Comparison of ENCODE assay signal across 1 cellular context in the genomic region with DNA sequence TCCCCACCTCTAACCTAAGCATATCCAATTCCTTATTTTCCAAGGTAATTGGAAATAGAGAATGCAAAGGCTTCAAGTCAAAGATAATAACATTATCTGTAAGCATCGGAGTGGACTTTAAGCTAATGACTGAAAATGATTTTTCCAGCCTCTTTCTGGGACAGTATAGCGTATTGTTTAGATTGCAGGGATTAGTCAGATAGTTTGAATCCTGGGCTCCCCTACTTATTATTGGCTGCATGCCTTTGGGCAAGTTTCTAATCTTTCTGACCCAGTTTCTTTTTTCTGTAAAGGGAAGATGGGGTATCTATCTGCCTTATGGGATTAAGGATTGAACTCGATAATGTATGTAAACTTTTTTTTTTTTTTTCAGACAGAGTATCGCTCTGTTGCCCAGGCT.
TF ChIP-seq lines count a peak whose summit lies in the region.

No MANE protein-coding gene starts in this region.

TF ChIP-seq in WTC11, 78 proteins besides CTCF, POLR2A, EP300 and RAD21:
- no peak for TF ChIP-seq SOX15 (CRISPR knock-in tag; IDR thresholded peaks at IDR 0.05)
